18 cellular contexts compared by ENCODE assay signal in the genomic region with DNA sequence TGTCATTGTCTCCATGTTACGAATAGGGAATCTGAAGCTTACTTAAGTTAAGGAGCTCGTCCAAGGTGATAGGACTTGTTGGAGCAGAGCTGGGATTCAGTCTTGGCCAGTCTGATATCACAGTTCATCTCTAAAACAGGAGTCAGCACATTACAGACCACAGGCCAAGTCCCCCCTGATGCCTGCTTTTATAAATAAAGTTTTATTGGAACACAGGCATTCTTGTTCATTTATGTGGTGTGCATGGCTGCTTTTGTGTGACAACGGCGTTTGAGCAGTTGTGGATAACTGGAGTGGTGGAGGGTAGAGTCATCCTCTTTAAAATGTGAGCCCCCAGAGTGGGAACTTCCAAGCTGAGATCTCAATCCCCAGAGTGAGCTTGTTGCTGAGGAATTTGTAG. TPM values are rescaled to one million over a fixed set of nuclear protein-coding genes. Genes with fewer than 3 reads are reported as not detected.
DNase-seq lines count a peak whose midpoint lies in the region; ATAC-seq, FAIRE-seq and TF ChIP-seq lines count a peak whose summit lies in the region.
"Had no signal": no experiment of that assay in that cellular context is flagged by ENCODE, and none has a peak within 500 bp of the region (broad histone marks: within the 10 kb centered on the region; RNA-seq: fewer than 3 reads in every experiment).

No MANE protein-coding gene starts in this region.

- H3K9ac ChIP-seq in IMR-90 (ENCODE audit: low read depth, low read length) (no peak overlapping the region), K562 (ENCODE audit: insufficient read depth in 1 of 2, low read depth in 2 of 2, low read length in 2 of 2) (no peak overlapping the region)
- H3K9ac ChIP-seq: BLaER1 treated with 17β-estradiol and CSF1 and Interleukin-3, amounts not matched to agents 10 nM and 100 nM; GM23248; KMS-11 had no signal

- H3K9me3 ChIP-seq in IMR-90 (ENCODE audit: control insufficient read depth, insufficient read depth, low read length), result no peaks in the 10 kb centered on the region
- H3K9me3 ChIP-seq in K562 (replicated peaks; ENCODE audit: control insufficient read depth, insufficient read depth, low read depth, low read length), result no peaks in the 10 kb centered on the region
- no peaks in the 10 kb centered on the region for H3K9me3 ChIP-seq in osteoblast (ENCODE audit: low read depth, low read length)
- H3K9me3 ChIP-seq in BE2C, result no peaks in the 10 kb centered on the region
- H3K9me3 ChIP-seq in HAP-1, result no peaks in the 10 kb centered on the region
- H3K9me3 ChIP-seq: BLaER1 treated with 17β-estradiol and CSF1 and Interleukin-3, amounts not matched to agents 10 nM and 100 nM had no signal

- no peak overlapping the region for H2AK9ac ChIP-seq in IMR-90 (replicated peaks; ENCODE audit: low read depth, low read length, poor library complexity)

- no peak for TF ChIP-seq POLR2A in IMR-90 (IDR thresholded peaks at IDR 0.05; ENCODE audit: low read depth, low read length)
- no peak for TF ChIP-seq POLR2A in K562 (conservative IDR thresholded peaks at IDR 0.05)

- no peak overlapping the region for H3K4me2 ChIP-seq in IMR-90 (ENCODE audit: low read depth, low read length)
- no peak overlapping the region for H3K4me2 ChIP-seq in K562 (ENCODE audit: insufficient read depth, low read length)
- no peak overlapping the region for H3K4me2 ChIP-seq in osteoblast (ENCODE audit: insufficient read depth, low read length)
- H3K4me2 ChIP-seq: BLaER1 treated with 17β-estradiol and CSF1 and Interleukin-3, amounts not matched to agents 10 nM and 100 nM; KMS-11 had no signal

- no peaks in the 10 kb centered on the region for H3K79me1 ChIP-seq in IMR-90 (ENCODE audit: low read depth in 1 of 2, low read length in 2 of 2)

- no peak overlapping the region for H3K56ac ChIP-seq in IMR-90 (ENCODE audit: extremely low read depth, insufficient read depth, low read length)

- H2AK5ac ChIP-seq in IMR-90 (ENCODE audit: low read depth, low read length), result no peak overlapping the region

- in situ Hi-C loops in IMR-90 (cut with MboI; ENCODE audit: low sequenced_read_pairs) (no loop called here), K562 (cut with MboI) (no loop called here), HAP-1 (cut with MboI; ENCODE audit: low sequenced_read_pairs) (no loop called here)

- H3K18ac ChIP-seq in IMR-90 (ENCODE audit: low read depth, low read length), result no peak overlapping the region

- no peaks in the 10 kb centered on the region for H3K36me3 ChIP-seq in IMR-90 (ENCODE audit: control insufficient read depth, insufficient read depth, low read length)
- no peaks in the 10 kb centered on the region for H3K36me3 ChIP-seq in K562 (ENCODE audit: control insufficient read depth, insufficient read depth, low read length)
- H3K36me3 ChIP-seq in osteoblast (ENCODE audit: insufficient read depth, low read length), result no peaks in the 10 kb centered on the region
- no peaks in the 10 kb centered on the region for H3K36me3 ChIP-seq in BE2C
- no peaks in the 10 kb centered on the region for H3K36me3 ChIP-seq in HAP-1 (replicated peaks)
- H3K36me3 ChIP-seq: BLaER1 treated with 17β-estradiol and CSF1 and Interleukin-3, amounts not matched to agents 10 nM and 100 nM had no signal

- DNase-seq in DMS53 (lab: John Stamatoyannopoulos, UW) (peak; percentile 11), DMS53 treated with DMSO at 0.1 percent for 48 hours (lab: John Stamatoyannopoulos, UW; ENCODE audit: unreplicated experiment) (no peak), IMR-90 (no peak), K562 (ENCODE audit: extremely low read depth in 1 of 4, low spot score in 3 of 4) (no peak), osteoblast (ENCODE audit: insufficient read length, low spot score, missing footprints) (no peak), BE2C (no peak), HTR-8/SVneo (ENCODE audit: insufficient read length, low spot score) (no peak), HAP-1 (ENCODE audit: low spot score in 2 of 2) (no peak)
- DNase-seq: CD4-positive, CD25-positive, alpha-beta regulatory T cell; DND-41; GDM1; GM23248; HCEC 1CT; HFFc6 had no signal

- BruUV-seq in IMR-90 (replicated peaks; lab: Mats Ljungman, UMichigan), result no TSS peak
- BruUV-seq in K562 (replicated peaks; lab: Mats Ljungman, UMichigan), result no TSS peak

- TF ChIP-seq RAD21 in IMR-90 (IDR thresholded peaks at IDR 0.05; ENCODE audit: low read length), result no peak
- no peak for TF ChIP-seq RAD21 in K562 (CRISPR knock-in tag; conservative IDR thresholded peaks at IDR 0.05 in 1 of 2, IDR thresholded peaks at IDR 0.05 in 1 of 2)

- TF ChIP-seq CTCF in IMR-90 (conservative IDR thresholded peaks at IDR 0.05; ENCODE audit: low read depth, low read length) (no peak), K562 (IDR thresholded peaks at IDR 0.05 in 2 of 3, conservative IDR thresholded peaks at IDR 0.05 in 1 of 3; ENCODE audit: insufficient read depth in 2 of 3, low read depth in 1 of 3, low read length in 3 of 3) (no peak), osteoblast (IDR thresholded peaks at IDR 0.05; ENCODE audit: extremely low read depth, low read depth, low read length) (no peak), BE2C (IDR thresholded peaks at IDR 0.05; ENCODE audit: low read depth, low read length) (no peak)

- no peak overlapping the region for H3K27ac ChIP-seq in IMR-90 (ENCODE audit: insufficient read depth, low read length)
- H3K27ac ChIP-seq in K562 (ENCODE audit: extremely low read depth, low read depth, low read length), result no peak overlapping the region
- no peak overlapping the region for H3K27ac ChIP-seq in osteoblast (ENCODE audit: low read depth, low read length)
- H3K27ac ChIP-seq: 22Rv1; BLaER1 treated with 17β-estradiol and CSF1 and Interleukin-3, amounts not matched to agents 10 nM and 100 nM; GM23248; HL-60; KMS-11 had no signal

- CTCF ChIA-PET in IMR-90 (lab: Yijun Ruan, JAX), result interaction anchor here (0.6 kb wide), 1 partner anchor 352 kb away, joined by 3 read pairs; no protein-coding TSS in a partner anchor
- CTCF ChIA-PET in K562 (lab: Yijun Ruan, JAX; ENCODE audit: low intra/inter-chr PET ratio), result interaction anchor here (0.5 kb wide), 1 partner anchor 35 kb away, joined by 3 read pairs; no protein-coding TSS in a partner anchor

- H3K79me2 ChIP-seq in K562 (ENCODE audit: control insufficient read depth, insufficient read depth, low read length) (no peaks in the 10 kb centered on the region), osteoblast (ENCODE audit: insufficient read depth, low read length) (no peaks in the 10 kb centered on the region)

- dilution Hi-C loops in IMR-90 (cut with HindIII; ENCODE audit: low sequenced_read_pairs, unreplicated experiment), result loop anchor here (25.0 kb wide), 1 partner anchor 361 kb away; the partner anchor contains the start of gene C1QTNF2

- no peak for ATAC-seq in IMR-90 (ENCODE audit: low read depth)
- no peak for ATAC-seq in K562

- no CpG with 5 or more reads among the region's 4 CpGs for WGBS in IMR-90 (ENCODE audit: extremely low coverage in 2 of 2, insufficient read length in 1 of 2), 2 experiments
- 7% methylated on average over 4 of the region's 4 CpGs for WGBS in K562 (ENCODE audit: insufficient coverage, low coverage, missing lambda C conversion rate)

- no peak overlapping the region for H2BK15ac ChIP-seq in IMR-90 (ENCODE audit: low read depth, low read length)

- no peak overlapping the region for H3K23ac ChIP-seq in IMR-90 (ENCODE audit: low read depth, low read length)

- no peak overlapping the region for H4K91ac ChIP-seq in IMR-90 (ENCODE audit: insufficient read depth, low read depth, low read length)

- H3K27me3 ChIP-seq in IMR-90 (ENCODE audit: control insufficient read depth, insufficient read depth, low read length) (no peaks in the 10 kb centered on the region), K562 (ENCODE audit: control insufficient read depth in 2 of 2, insufficient read depth in 2 of 2, low read length in 2 of 2) (peaks cover 3 to 20% of the 10 kb centered on the region in 2 experiments; a peak in 4 of 5 replicates), osteoblast (ENCODE audit: insufficient read depth, low read length) (peaks cover 5% of the 10 kb centered on the region), BE2C (peaks cover 45% of the 10 kb centered on the region), HAP-1 (ENCODE audit: low read depth) (peaks cover 22% of the 10 kb centered on the region)
- H3K27me3 ChIP-seq: BLaER1 treated with 17β-estradiol and CSF1 and Interleukin-3, amounts not matched to agents 10 nM and 100 nM had no signal

- no peak overlapping the region for H4K8ac ChIP-seq in IMR-90 (ENCODE audit: low read depth in 2 of 2, low read length in 2 of 2)

- H4K20me1 ChIP-seq in IMR-90 (ENCODE audit: insufficient read depth, low read length), result no peaks in the 10 kb centered on the region
- no peaks in the 10 kb centered on the region for H4K20me1 ChIP-seq in K562 (replicated peaks; ENCODE audit: control insufficient read depth, insufficient read depth, low read length)
- H4K20me1 ChIP-seq in osteoblast (ENCODE audit: insufficient read depth, low read length), result no peaks in the 10 kb centered on the region
- H4K20me1 ChIP-seq: BLaER1 treated with 17β-estradiol and CSF1 and Interleukin-3, amounts not matched to agents 10 nM and 100 nM had no signal

- H2BK20ac ChIP-seq in IMR-90 (ENCODE audit: low read depth, low read length), result no peak overlapping the region

- H3K14ac ChIP-seq in IMR-90 (replicated peaks; ENCODE audit: low read depth, low read length), result no peak overlapping the region

- H2AFZ ChIP-seq in IMR-90 (replicated peaks; ENCODE audit: low read length, poor library complexity) (no peak overlapping the region), K562 (ENCODE audit: low read depth, low read length) (no peak overlapping the region), osteoblast (ENCODE audit: low read length) (peak overlapping the region; percentile 1)
- H2AFZ ChIP-seq: GM23248 had no signal

- POLR2A ChIA-PET in IMR-90 (lab: Charles Lee; ENCODE audit: unreplicated experiment) (interaction anchor here (0.6 to 0.7 kb wide), 2 partner anchors 16 to 401 kb away, joined by 4 to 10 read pairs; no protein-coding TSS in a partner anchor), K562 (lab: Yijun Ruan, JAX) (interaction anchor here (0.6 to 1.7 kb wide), 2 partner anchors 8 to 45 kb away, joined by 3 to 5 read pairs; partner anchors contain the start of gene TTC1)

- H3K4me3 ChIP-seq in IMR-90 (ENCODE audit: insufficient read depth, low read depth, low read length), result no peak overlapping the region
- H3K4me3 ChIP-seq in K562, result no peak overlapping the region
- no peak overlapping the region for H3K4me3 ChIP-seq in osteoblast (ENCODE audit: insufficient read depth, low read length)
- H3K4me3 ChIP-seq in BE2C (ENCODE audit: low read depth, low read length), result no peak overlapping the region
- H3K4me3 ChIP-seq in HAP-1, result no peak overlapping the region
- H3K4me3 ChIP-seq: BLaER1 treated with 17β-estradiol and CSF1 and Interleukin-3, amounts not matched to agents 10 nM and 100 nM; GM23248 had no signal

- no peak for FAIRE-seq in K562 (lab: Jason Lieb, UNC)
- no peak for FAIRE-seq in HTR-8/SVneo (lab: Jason Lieb, UNC)

- TF ChIP-seq EP300 in K562 (IDR thresholded peaks at IDR 0.05; ENCODE audit: low read length), result no peak

- intact Hi-C loops in IMR-90 (cut with micrococcal nuclease) (no loop called here), K562 (cut with micrococcal nuclease) (no loop called here)

- H3K4me1 ChIP-seq in IMR-90 (ENCODE audit: control insufficient read depth, insufficient read depth, low read length) (peaks cover 9% of the 10 kb centered on the region; the same call in 1 of the 2 replicates), K562 (replicated peaks in 1 of 2; ENCODE audit: control insufficient read depth in 2 of 2, insufficient read depth in 2 of 2, low read length in 2 of 2) (no peaks in the 10 kb centered on the region), osteoblast (ENCODE audit: insufficient read depth, low read length) (no peaks in the 10 kb centered on the region), BE2C (no peaks in the 10 kb centered on the region), HAP-1 (no peaks in the 10 kb centered on the region)
- H3K4me1 ChIP-seq: BLaER1 treated with 17β-estradiol and CSF1 and Interleukin-3, amounts not matched to agents 10 nM and 100 nM had no signal

- H2BK120ac ChIP-seq in IMR-90 (ENCODE audit: low read depth, low read length), result peak overlapping the region; percentile 32; the same call in 1 of the 2 replicates

- H3K9me1 ChIP-seq in IMR-90 (ENCODE audit: insufficient read depth, low read length) (peaks cover 6% of the 10 kb centered on the region; the same call in 1 of the 2 replicates), K562 (ENCODE audit: control insufficient read depth, insufficient read depth, low read length) (no peaks in the 10 kb centered on the region)

- peak overlapping the region; percentile 29; the same call in 1 of the 2 replicates for H3K4ac ChIP-seq in IMR-90 (ENCODE audit: low read depth, low read length)

- no peak overlapping the region for H2BK5ac ChIP-seq in IMR-90 (ENCODE audit: low read depth, low read length, poor library complexity, severe bottlenecking)

- H4K5ac ChIP-seq in IMR-90 (ENCODE audit: low read depth, low read length), result no peak overlapping the region

RNA-seq across cellular contexts. Expression of gene TTC1, which starts 7.9 kb away (rescaled TPM):
- 23.1 and 46.9 TPM in 2 replicates for total RNA-seq in IMR-90 (2012; rRNA removed)
- 36.0 and 41.1 TPM in 2 replicates for polyA plus RNA-seq in IMR-90 (2012; rRNA removed)
- polyA plus RNA-seq in IMR-90 (2012; cell fraction: cytosol; rRNA removed), result 6.2 and 23.5 TPM in 2 replicates
- 2.0 and 11.3 TPM in 2 replicates for polyA plus RNA-seq in IMR-90 (2012; cell fraction: nucleus; rRNA removed; ENCODE audit: low replicate concordance)
- 13.2 and 19.2 TPM in 2 replicates for total RNA-seq in K562 (2011; cell fraction: chromatin; rRNA removed; ENCODE audit: low replicate concordance)
- 6.5 and 9.9 TPM in 2 replicates for total RNA-seq in K562 (2011; cell fraction: nucleolus; rRNA removed)
- total RNA-seq in K562 (2011; cell fraction: nucleoplasm; rRNA removed), result 12.8 and 15.0 TPM in 2 replicates
- 60.5 and 66.3 TPM in 2 replicates for total RNA-seq in K562 (2014; rRNA removed)
- total RNA-seq in K562 (2014; rRNA removed; fragmentation: Illumina TruSeq; extraction: Trizol), result 83.0 and 97.2 TPM in 2 replicates
- 78.8 and 87.7 TPM in 2 replicates for total RNA-seq in K562 (2015; rRNA removed; fragmentation: Illumina TruSeq; extraction: Trizol)
- total RNA-seq in K562 (2021), result 52.6 and 55.0 TPM in 2 replicates
- polyA plus RNA-seq in K562 (2011; rRNA removed), result 35.3 and 51.9 TPM in 2 replicates
- 27.0 and 34.0 TPM in 2 replicates for polyA plus RNA-seq in K562 (2011; cell fraction: cytosol; rRNA removed)
- 9.7 and 12.5 TPM in 2 replicates for polyA plus RNA-seq in K562 (2011; cell fraction: nucleus; rRNA removed)
- polyA plus RNA-seq in K562 (2012), result 66.6 and 72.0 TPM in 2 replicates
- 109 and 130 TPM in 2 replicates for polyA plus RNA-seq in K562 (2014; fragmentation: Illumina TruSeq; extraction: Trizol)
- polyA plus RNA-seq in K562 (2014; fragmentation: Nextera tagmentation; extraction: Ambion mirVana), result 100 to 1,000 TPM; 121 to 173 TPM
- polyA plus RNA-seq in K562 (2014; rRNA removed), result 83.3 and 98.4 TPM in 2 replicates
- polyA minus RNA-seq in K562 (2011; rRNA and poly(A)+ RNA removed), result 47.9 and 51.0 TPM in 2 replicates
- 15.5 and 16.9 TPM in 2 replicates for polyA minus RNA-seq in K562 (2011; cell fraction: cytosol; rRNA and poly(A)+ RNA removed)
- 5.8 and 10.2 TPM in 2 replicates for polyA minus RNA-seq in K562 (2011; cell fraction: nucleus; rRNA and poly(A)+ RNA removed)
- 43.9 and 49.9 TPM in 2 replicates for total RNA-seq in osteoblast
- polyA plus RNA-seq in BE2C (2012; ENCODE audit: insufficient read depth, insufficient read length, low read depth), result 72.6 TPM
